8 cellular contexts compared by ENCODE assay signal in the genomic region with DNA sequence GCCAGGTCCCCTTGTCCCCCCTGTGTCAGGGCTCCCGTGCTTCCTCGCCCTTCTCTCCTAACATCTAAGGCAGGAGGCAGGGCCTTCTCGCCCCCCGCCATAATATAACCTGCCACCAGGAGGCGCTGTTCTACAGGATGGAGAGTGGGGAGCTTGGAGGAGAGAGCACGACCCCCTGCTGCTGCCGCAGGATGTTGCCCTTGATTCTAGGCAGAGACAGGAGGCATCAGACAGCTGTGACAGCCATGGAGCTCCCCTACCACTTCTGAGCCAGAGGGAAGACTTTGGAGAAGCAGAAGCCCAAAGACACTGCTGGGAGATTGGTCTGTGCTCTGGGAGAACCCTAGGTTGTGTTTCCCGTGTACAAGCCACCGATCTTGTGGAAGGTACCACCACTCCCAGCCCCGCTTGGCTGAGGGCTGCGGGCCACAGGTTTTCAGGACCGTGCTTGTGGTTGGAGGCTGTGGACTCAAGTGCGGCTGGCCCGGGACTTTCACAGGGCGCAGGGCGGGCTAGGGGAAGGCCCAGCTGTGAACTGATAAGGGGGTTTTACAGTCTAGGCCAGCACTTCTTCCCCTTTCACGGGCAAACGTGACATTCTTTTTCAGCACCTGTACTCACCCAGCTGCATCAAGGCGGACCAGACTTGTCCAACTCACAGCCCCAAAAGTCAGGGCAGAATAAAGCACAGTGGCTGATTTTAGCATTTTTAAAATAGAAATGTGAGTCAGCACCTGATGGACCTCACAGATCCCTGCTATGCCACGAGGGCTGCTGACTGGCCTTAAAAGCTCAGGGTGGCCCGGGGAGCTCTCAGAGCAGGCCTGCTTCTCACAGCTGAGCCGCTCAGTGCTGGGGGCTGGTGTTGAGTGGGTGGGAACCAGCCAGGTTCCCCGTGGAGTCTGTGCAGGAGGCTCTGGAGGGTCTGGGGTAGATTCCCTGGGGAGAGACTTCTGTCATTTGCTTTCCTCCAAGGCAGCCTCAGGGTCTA. TPM values are rescaled to one million over a fixed set of nuclear protein-coding genes. Genes with fewer than 3 reads are reported as not detected.
A peak's percentile ranks its signal among the peaks of the same experiment; 100 is the strongest.
DNase-seq lines count a peak whose midpoint lies in the region; ATAC-seq and TF ChIP-seq lines count a peak whose summit lies in the region.

No MANE protein-coding gene starts in this region.

- TF ChIP-seq CTCF in fibroblast of villous mesenchyme (IDR thresholded peaks at IDR 0.05; ENCODE audit: insufficient read depth, low read depth, low read length) (peak; percentile 82), ovary (IDR thresholded peaks at IDR 0.05) (peak in 1 of 3 donors; percentile 37), tibial nerve (IDR thresholded peaks at IDR 0.05) (peak; percentile 44 to 76 (median 72))

- H3K27ac ChIP-seq in ovary (no peak overlapping the region), tibial nerve (peak overlapping the region in 1 of 4 donors; percentile 49)

- intact Hi-C loops in ovary (cut with DNase I) = no loop called here

- H3K4me1 ChIP-seq in ovary (ENCODE audit: insufficient read depth) = no peaks in the 10 kb centered on the region
- H3K4me1 ChIP-seq in tibial nerve = no peaks in the 10 kb centered on the region

- H3K36me3 ChIP-seq in ovary = no peaks in the 10 kb centered on the region
- no peaks in the 10 kb centered on the region for H3K36me3 ChIP-seq in tibial nerve

- H3K27me3 ChIP-seq in ovary (no peaks in the 10 kb centered on the region), tibial nerve (no peaks in the 10 kb centered on the region)

- WGBS in ovary, 3 donors = 50 to 57% (median 54%) methylated on average over 23 of the region's 23 CpGs
- 65 to 67% methylated on average over 15 to 19 of the region's 23 CpGs for WGBS in tibial nerve, 2 donors

- H3K9me3 ChIP-seq in ovary (no peaks in the 10 kb centered on the region), tibial nerve (no peaks in the 10 kb centered on the region)

- ATAC-seq in GM21367 (IDR thresholded peaks at IDR 0.05; ENCODE audit: unreplicated experiment) = peak; percentile 78

- H3K4me3 ChIP-seq in fibroblast of villous mesenchyme (ENCODE audit: low read depth, low read length) (no peak overlapping the region), ovary (no peak overlapping the region), tibial nerve (peak overlapping the region in 1 of 4 donors; percentile 19)

- DNase-seq in DMS114 treated with DMSO at 0.1 percent for 48 hours (lab: John Stamatoyannopoulos, UW; ENCODE audit: unreplicated experiment) (peak; percentile 0), HK-2 (ENCODE audit: unreplicated experiment) (peak; percentile 72), OCI-M1 (lab: John Stamatoyannopoulos, UW) (peak; percentile 81), fibroblast of villous mesenchyme (ENCODE audit: low read depth) (peak; percentile 54), ovary (peak; percentile 24 to 60 (median 53)), tibial nerve (ENCODE audit: low spot score in 2 of 2) (peak; percentile 28 to 59)
- peak; percentile 93 for DNase-seq in activated T-cell treated with anti-CD3 and anti-CD28 coated beads, Interleukin-2, amount 50 U/mL, for 1 hour

- no peak for TF ChIP-seq EP300 in ovary (IDR thresholded peaks at IDR 0.05)
- TF ChIP-seq EP300 in tibial nerve (IDR thresholded peaks at IDR 0.05) = no peak

- no peak for TF ChIP-seq POLR2A in ovary (IDR thresholded peaks at IDR 0.05)
- TF ChIP-seq POLR2A in tibial nerve (IDR thresholded peaks at IDR 0.05) = no peak

RNA-seq across cellular contexts. Expression of gene TIGIT, which starts 2.6 kb away (rescaled TPM):
- total RNA-seq in fibroblast of villous mesenchyme (under 0.01 TPM in 1 of 2 replicates, not detected in the other), ovary (under 1 TPM in 3 of 7 donors, not detected in 4; 0.12 to 0.35 (median 0.28) TPM), tibial nerve (1 to 10 TPM in 1 of 4 donors, under 1 TPM in 2, not detected in 1; 0.42 to 3.9 (median 0.60) TPM)
- under 1 TPM; 0.07 to 1.00 TPM for polyA plus RNA-seq in ovary

RNA-seq across cellular contexts. Expression of gene ZNF80, which starts 53.8 kb away (rescaled TPM):
- total RNA-seq in fibroblast of villous mesenchyme (under 0.01 TPM in 1 of 2 replicates, not detected in the other), ovary (under 1 TPM in 1 of 7 donors, not detected in 6; 0.12 TPM), tibial nerve (under 1 TPM in 1 of 4 donors, not detected in 3; 0.21 TPM)
- polyA plus RNA-seq in ovary = under 1 TPM in 1 of 2 donors, not detected in 1; 0.02 TPM

Comparison
In these comparisons a context has a peak if more than half of its experiments do, and no peak if none do; other contexts are left out.
1. DNase-seq: peak in every context shown above with its lines; median percentile 93 in activated T-cell treated with anti-CD3 and anti-CD28 coated beads, Interleukin-2, amount 50 U/mL, for 1 hour; 81 in OCI-M1; 72 in HK-2; 54 in fibroblast of villous mesenchyme; 53 in ovary; 44 in tibial nerve; 0 in DMS114 treated with DMSO at 0.1 percent for 48 hours.